Comparison of ENCODE assay signal across 10 cellular contexts in genomic region chr3:33061782-33062181, GRCh38. TPM values are rescaled to one million over a fixed set of nuclear protein-coding genes. Genes with fewer than 3 reads are reported as not detected.
DNase-seq lines count a peak whose midpoint lies in the region; ATAC-seq and TF ChIP-seq lines count a peak whose summit lies in the region.
"Had no signal": no experiment of that assay in that cellular context is flagged by ENCODE, and none has a peak within 500 bp of the region (broad histone marks: within the 10 kb centered on the region; RNA-seq: fewer than 3 reads in every experiment).

No MANE protein-coding gene starts in this region.

- H3K9me3 Mint-ChIP-seq in activated CD8-positive, alpha-beta T cell treated with anti-CD3 and anti-CD28 coated beads for 36 hours = no peaks in the 10 kb centered on the region
- H3K9me3 Mint-ChIP-seq in stimulated activated naive CD8-positive, alpha-beta T cell treated with anti-CD3 and anti-CD28 coated beads, Interleukin-15, amount 100 ng/mL, for 72 hours = no peaks in the 10 kb centered on the region

- ATAC-seq in activated CD8-positive, alpha-beta T cell treated with anti-CD3 and anti-CD28 coated beads for 36 hours = peak; percentile 80
- ATAC-seq in stimulated activated naive CD8-positive, alpha-beta T cell treated with anti-CD3 and anti-CD28 coated beads, Interleukin-15, amount 100 ng/mL, for 72 hours = peak; percentile 76

- no peak overlapping the region for H3K4me2 ChIP-seq in neuronal stem cell (ENCODE audit: insufficient read depth, low read length, poor library complexity, severe bottlenecking)

- peaks cover 58% of the 10 kb centered on the region for H3K4me1 Mint-ChIP-seq in activated CD8-positive, alpha-beta T cell treated with anti-CD3 and anti-CD28 coated beads for 36 hours (ENCODE audit: low read depth)
- H3K4me1 Mint-ChIP-seq in stimulated activated naive CD8-positive, alpha-beta T cell treated with anti-CD3 and anti-CD28 coated beads, Interleukin-15, amount 100 ng/mL, for 72 hours = peaks cover 68% of the 10 kb centered on the region

- DNase-seq in activated gamma-delta T cell treated with Interleukin-2 at 50 U/mL for 16 hours (peak; percentile 21), activated gamma-delta T cell (lab: John Stamatoyannopoulos, UW) (no peak), fibroblast of mammary gland (ENCODE audit: low read depth) (peak; percentile 87), D341Med (ENCODE audit: low spot score) (no peak), UCSD-AML1 (lab: John Stamatoyannopoulos, UW; ENCODE audit: unreplicated experiment) (no peak), neuronal stem cell (ENCODE audit: low spot score) (no peak)
- peak; percentile 70 for DNase-seq in activated CD8-positive, alpha-beta T cell treated with anti-CD3 and anti-CD28 coated beads for 36 hours
- peak in 1 of 2 donors; percentile 43 for DNase-seq in stimulated activated naive CD8-positive, alpha-beta T cell treated with anti-CD3 and anti-CD28 coated beads, Interleukin-15, amount 100 ng/mL, for 72 hours
- DNase-seq: NCI-H1105 treated with DMSO at 0.1 percent for 48 hours had no signal

- no peak overlapping the region for H4K8ac ChIP-seq in neuronal stem cell (ENCODE audit: low read depth, low read length)

- no peak overlapping the region for H2BK5ac ChIP-seq in neuronal stem cell (ENCODE audit: low read length)

- H3K36me3 Mint-ChIP-seq in activated CD8-positive, alpha-beta T cell treated with anti-CD3 and anti-CD28 coated beads for 36 hours (ENCODE audit: low read depth) = peaks cover 68% of the 10 kb centered on the region

- POLR2A ChIA-PET in activated CD8-positive, alpha-beta T cell treated with anti-CD3 and anti-CD28 coated beads for 36 hours (lab: Charles Lee) = interaction anchor here (0.6 to 5.1 kb wide), 9 partner anchors 15 to 110 kb away, joined by 3 to 27 read pairs (median 4); partner anchors contain the start of gene CCR4

- no peak overlapping the region for H2BK12ac ChIP-seq in neuronal stem cell (ENCODE audit: low read length)

- H3K18ac ChIP-seq in neuronal stem cell (ENCODE audit: low read length) = no peak overlapping the region

- no peaks in the 10 kb centered on the region for H3K27me3 ChIP-seq in neuronal stem cell (ENCODE audit: control insufficient read depth in 3 of 3, insufficient read depth in 3 of 3, low read depth in 1 of 3, low read length in 3 of 3)
- H3K27me3 ChIP-seq: ascending aorta had no signal

- H2BK120ac ChIP-seq in neuronal stem cell (ENCODE audit: low read depth, low read length) = no peak overlapping the region

- H3K4me1 ChIP-seq in neuronal stem cell (ENCODE audit: control insufficient read depth in 2 of 2, insufficient read depth in 1 of 2, low read depth in 1 of 2, low read length in 2 of 2) = no peaks in the 10 kb centered on the region
- H3K4me1 ChIP-seq: ascending aorta had no signal

- no peak overlapping the region for H3K4me3 ChIP-seq in fibroblast of mammary gland (ENCODE audit: control insufficient read depth, low read depth, low read length)
- H3K4me3 ChIP-seq in neuronal stem cell (ENCODE audit: low read length in 2 of 2) = no peak overlapping the region
- H3K4me3 ChIP-seq: ascending aorta had no signal

- no peak overlapping the region for H3K9ac ChIP-seq in neuronal stem cell (ENCODE audit: low read depth, low read length, poor library complexity)

- no peak overlapping the region for H2AK5ac ChIP-seq in neuronal stem cell (ENCODE audit: low read depth, low read length)

- CTCF ChIA-PET in activated CD8-positive, alpha-beta T cell treated with anti-CD3 and anti-CD28 coated beads for 36 hours (lab: Charles Lee) = interaction anchor here (0.9 to 7.5 kb wide), 12 partner anchors 9 to 115 kb away, joined by 3 to 54 read pairs (median 4); no protein-coding TSS in a partner anchor

- no CpG with 5 or more reads among the region's 2 CpGs for WGBS in neuronal stem cell (ENCODE audit: extremely low coverage in 2 of 2, insufficient read length in 2 of 2, insufficient replicate concordance in 1 of 2), 2 donors

- peak overlapping the region; percentile 93 for H3K27ac Mint-ChIP-seq in activated CD8-positive, alpha-beta T cell treated with anti-CD3 and anti-CD28 coated beads for 36 hours
- H3K27ac Mint-ChIP-seq in stimulated activated naive CD8-positive, alpha-beta T cell treated with anti-CD3 and anti-CD28 coated beads, Interleukin-15, amount 100 ng/mL, for 72 hours = peak overlapping the region; percentile 96 to 99

- H3K4ac ChIP-seq in neuronal stem cell (ENCODE audit: low read length) = no peak overlapping the region

- no peaks in the 10 kb centered on the region for H3K27me3 Mint-ChIP-seq in activated CD8-positive, alpha-beta T cell treated with anti-CD3 and anti-CD28 coated beads for 36 hours
- H3K27me3 Mint-ChIP-seq in stimulated activated naive CD8-positive, alpha-beta T cell treated with anti-CD3 and anti-CD28 coated beads, Interleukin-15, amount 100 ng/mL, for 72 hours = no peaks in the 10 kb centered on the region

- no peaks in the 10 kb centered on the region for H3K79me1 ChIP-seq in neuronal stem cell (ENCODE audit: low read depth, low read length)

- H3K36me3 ChIP-seq in neuronal stem cell (replicated peaks in 1 of 2; ENCODE audit: control insufficient read depth in 2 of 2, insufficient read depth in 2 of 2, low read length in 2 of 2) = peaks cover 10 to 34% of the 10 kb centered on the region in 2 donors

- H4K91ac ChIP-seq in neuronal stem cell (ENCODE audit: low read depth, low read length, poor library complexity) = no peak overlapping the region

- TF ChIP-seq CTCF in activated CD8-positive, alpha-beta T cell treated with anti-CD3 and anti-CD28 coated beads for 36 hours (IDR thresholded peaks at IDR 0.05) = no peak
- no peak for TF ChIP-seq CTCF in fibroblast of mammary gland (conservative IDR thresholded peaks at IDR 0.05; ENCODE audit: control insufficient read depth, insufficient read depth, low read depth, low read length)

- intact Hi-C loops in activated CD8-positive, alpha-beta T cell treated with anti-CD3 and anti-CD28 coated beads for 36 hours (cut with micrococcal nuclease) = loop anchor here (2.0 to 5.0 kb wide), 3 partner anchors 15 to 64 kb away; no protein-coding TSS in a partner anchor

- no peak overlapping the region for H2AFZ ChIP-seq in neuronal stem cell (ENCODE audit: low read length)

- H3K23ac ChIP-seq in neuronal stem cell (ENCODE audit: low read depth, low read length, poor library complexity) = no peak overlapping the region

- H3K27ac ChIP-seq in neuronal stem cell (replicated peaks; ENCODE audit: low read length) = no peak overlapping the region
- H3K27ac ChIP-seq: ascending aorta had no signal

- peak overlapping the region; percentile 6 for H3K4me3 Mint-ChIP-seq in activated CD8-positive, alpha-beta T cell treated with anti-CD3 and anti-CD28 coated beads for 36 hours
- peak overlapping the region; percentile 72 to 80 for H3K4me3 Mint-ChIP-seq in stimulated activated naive CD8-positive, alpha-beta T cell treated with anti-CD3 and anti-CD28 coated beads, Interleukin-15, amount 100 ng/mL, for 72 hours

- no peak overlapping the region for H2BK15ac ChIP-seq in neuronal stem cell (ENCODE audit: low read length)

- no peaks in the 10 kb centered on the region for H3K9me3 ChIP-seq in neuronal stem cell (replicated peaks in 1 of 2; ENCODE audit: control insufficient read depth in 2 of 2, insufficient read depth in 1 of 2, low read depth in 1 of 2, low read length in 2 of 2)
- H3K9me3 ChIP-seq: ascending aorta had no signal

- no peak overlapping the region for H3K14ac ChIP-seq in neuronal stem cell (ENCODE audit: low read length)

RNA-seq across cellular contexts. Expression of gene GLB1, which starts 35.2 kb away (rescaled TPM):
- total RNA-seq in activated CD8-positive, alpha-beta T cell treated with anti-CD3 and anti-CD28 coated beads for 36 hours = 10 to 100 TPM; 55.4 to 57.5 TPM
- polyA plus RNA-seq in neuronal stem cell (2013, experiment 1 of 2) = 28.9 TPM
- polyA plus RNA-seq in neuronal stem cell (2013, experiment 2 of 2) = 29.5 TPM

RNA-seq across cellular contexts. Expression of gene TMPPE, which starts 35.2 kb away (rescaled TPM):
- total RNA-seq in activated CD8-positive, alpha-beta T cell treated with anti-CD3 and anti-CD28 coated beads for 36 hours = 1 to 10 TPM; 6.5 to 6.6 TPM
- polyA plus RNA-seq in neuronal stem cell (2013, experiment 1 of 2) = 0.84 TPM
- polyA plus RNA-seq in neuronal stem cell (2013, experiment 2 of 2) = 0.84 TPM

RNA-seq across cellular contexts. Expression of gene CRTAP, which starts 52.0 kb away (rescaled TPM):
- total RNA-seq in activated CD8-positive, alpha-beta T cell treated with anti-CD3 and anti-CD28 coated beads for 36 hours = 10 to 100 TPM; 32.7 to 35.7 TPM
- polyA plus RNA-seq in neuronal stem cell (2013, experiment 1 of 2) = 116 TPM
- polyA plus RNA-seq in neuronal stem cell (2013, experiment 2 of 2) = 119 TPM

Comparison
In these comparisons a context has a peak if more than half of its experiments do, and no peak if none do; other contexts are left out.
1. DNase-seq: peak in activated gamma-delta T cell treated with Interleukin-2 at 50 U/mL for 16 hours (single experiment), activated CD8-positive, alpha-beta T cell treated with anti-CD3 and anti-CD28 coated beads for 36 hours (single experiment) and fibroblast of mammary gland (single experiment); none in activated gamma-delta T cell (single experiment), D341Med (single experiment), UCSD-AML1 (single experiment) and neuronal stem cell (single experiment).